1 cellular context compared by ENCODE assay signal in the genomic region with DNA sequence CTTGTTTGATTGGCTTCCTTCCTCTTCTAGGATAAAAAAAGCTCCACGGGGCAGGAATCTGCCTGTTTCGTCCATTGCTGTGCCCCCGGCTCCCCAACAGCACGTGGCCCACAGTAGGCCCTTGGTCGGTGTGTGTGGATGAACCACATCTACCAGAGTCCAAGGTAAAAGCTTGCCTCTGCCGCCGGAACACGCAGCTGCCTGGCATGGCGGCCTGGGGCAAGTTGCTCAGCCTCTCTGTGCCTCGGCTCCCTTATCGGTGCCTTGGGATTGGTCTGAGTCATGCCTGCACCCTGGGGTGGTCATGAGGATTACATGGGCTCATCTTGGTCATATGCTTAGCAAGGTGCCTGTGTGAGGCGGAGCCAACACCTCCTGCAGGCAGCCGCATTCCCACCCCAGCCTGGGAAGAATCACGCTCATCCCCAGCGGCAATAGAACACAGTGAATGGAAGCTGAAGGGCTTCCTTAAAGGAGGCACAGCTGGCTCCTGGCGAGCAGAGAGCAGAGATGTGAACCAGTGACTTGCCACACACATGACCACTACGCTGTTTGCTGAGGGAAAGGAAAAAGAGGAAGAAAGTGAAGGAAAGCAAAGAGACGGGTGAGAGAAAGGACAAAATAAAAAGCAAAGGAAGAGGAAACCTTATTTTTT.
A peak's percentile ranks its signal among the peaks of the same experiment; 100 is the strongest.
TF ChIP-seq lines count a peak whose summit lies in the region.

No MANE protein-coding gene starts in this region.

TF ChIP-seq in K562, 482 proteins besides CTCF, POLR2A, EP300 and RAD21 (continued from another document and continues in another):
- TF ChIP-seq ID3 (CRISPR knock-in tag; IDR thresholded peaks at IDR 0.05) = no peak
- peak; percentile 72 for TF ChIP-seq ID3 (tag; IDR thresholded peaks at IDR 0.05)
- TF ChIP-seq, protein P1, sequence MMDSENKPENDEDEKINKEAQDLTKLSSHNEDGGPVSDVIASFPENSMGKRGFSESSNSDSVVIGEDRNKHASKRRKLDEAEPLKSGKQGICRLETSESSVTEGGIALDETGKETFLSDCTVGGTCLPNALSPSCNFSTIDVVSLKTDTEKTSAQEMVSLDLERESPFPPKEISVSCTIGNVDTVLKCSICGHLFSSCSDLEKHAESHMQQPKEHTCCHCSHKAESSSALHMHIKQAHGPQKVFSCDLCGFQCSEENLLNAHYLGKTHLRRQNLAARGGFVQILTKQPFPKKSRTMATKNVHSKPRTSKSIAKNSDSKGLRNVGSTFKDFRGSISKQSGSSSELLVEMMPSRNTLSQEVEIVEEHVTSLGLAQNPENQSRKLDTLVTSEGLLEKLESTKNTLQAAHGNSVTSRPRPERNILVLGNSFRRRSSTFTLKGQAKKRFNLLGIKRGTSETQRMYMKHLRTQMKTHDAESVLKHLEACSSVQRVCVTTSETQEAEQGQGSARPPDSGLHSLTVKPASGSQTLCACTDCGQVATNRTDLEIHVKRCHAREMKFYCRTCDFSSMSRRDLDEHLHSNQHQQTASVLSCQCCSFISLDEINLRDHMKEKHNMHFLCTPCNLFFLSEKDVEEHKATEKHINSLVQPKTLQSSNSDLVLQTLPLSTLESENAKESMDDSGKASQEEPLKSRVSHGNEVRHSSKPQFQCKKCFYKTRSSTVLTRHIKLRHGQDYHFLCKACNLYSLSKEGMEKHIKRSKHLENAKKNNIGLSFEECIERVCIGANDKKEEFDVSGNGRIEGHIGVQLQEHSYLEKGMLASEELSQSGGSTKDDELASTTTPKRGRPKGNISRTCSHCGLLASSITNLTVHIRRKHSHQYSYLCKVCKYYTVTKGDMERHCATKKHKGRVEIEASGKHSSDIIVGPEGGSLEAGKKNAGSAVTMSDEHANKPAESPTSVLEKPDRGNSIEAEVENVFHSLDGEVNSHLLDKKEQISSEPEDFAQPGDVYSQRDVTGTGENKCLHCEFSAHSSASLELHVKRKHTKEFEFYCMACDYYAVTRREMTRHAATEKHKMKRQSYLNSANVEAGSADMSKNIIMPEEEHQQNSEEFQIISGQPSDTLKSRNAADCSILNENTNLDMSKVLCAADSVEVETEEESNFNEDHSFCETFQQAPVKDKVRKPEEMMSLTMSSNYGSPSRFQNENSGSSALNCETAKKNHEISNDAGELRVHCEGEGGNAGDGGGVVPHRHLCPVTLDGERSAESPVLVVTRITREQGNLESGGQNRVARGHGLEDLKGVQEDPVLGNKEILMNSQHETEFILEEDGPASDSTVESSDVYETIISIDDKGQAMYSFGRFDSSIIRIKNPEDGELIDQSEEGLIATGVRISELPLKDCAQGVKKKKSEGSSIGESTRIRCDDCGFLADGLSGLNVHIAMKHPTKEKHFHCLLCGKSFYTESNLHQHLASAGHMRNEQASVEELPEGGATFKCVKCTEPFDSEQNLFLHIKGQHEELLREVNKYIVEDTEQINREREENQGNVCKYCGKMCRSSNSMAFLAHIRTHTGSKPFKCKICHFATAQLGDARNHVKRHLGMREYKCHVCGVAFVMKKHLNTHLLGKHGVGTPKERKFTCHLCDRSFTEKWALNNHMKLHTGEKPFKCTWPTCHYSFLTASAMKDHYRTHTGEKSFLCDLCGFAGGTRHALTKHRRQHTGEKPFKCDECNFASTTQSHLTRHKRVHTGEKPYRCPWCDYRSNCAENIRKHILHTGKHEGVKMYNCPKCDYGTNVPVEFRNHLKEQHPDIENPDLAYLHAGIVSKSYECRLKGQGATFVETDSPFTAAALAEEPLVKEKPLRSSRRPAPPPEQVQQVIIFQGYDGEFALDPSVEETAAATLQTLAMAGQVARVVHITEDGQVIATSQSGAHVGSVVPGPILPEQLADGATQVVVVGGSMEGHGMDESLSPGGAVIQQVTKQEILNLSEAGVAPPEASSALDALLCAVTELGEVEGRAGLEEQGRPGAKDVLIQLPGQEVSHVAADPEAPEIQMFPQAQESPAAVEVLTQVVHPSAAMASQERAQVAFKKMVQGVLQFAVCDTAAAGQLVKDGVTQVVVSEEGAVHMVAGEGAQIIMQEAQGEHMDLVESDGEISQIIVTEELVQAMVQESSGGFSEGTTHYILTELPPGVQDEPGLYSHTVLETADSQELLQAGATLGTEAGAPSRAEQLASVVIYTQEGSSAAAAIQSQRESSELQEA (IDR thresholded peaks at IDR 0.05; ENCODE audit: low read depth) = peak; percentile 83
- TF ChIP-seq, protein P2, sequence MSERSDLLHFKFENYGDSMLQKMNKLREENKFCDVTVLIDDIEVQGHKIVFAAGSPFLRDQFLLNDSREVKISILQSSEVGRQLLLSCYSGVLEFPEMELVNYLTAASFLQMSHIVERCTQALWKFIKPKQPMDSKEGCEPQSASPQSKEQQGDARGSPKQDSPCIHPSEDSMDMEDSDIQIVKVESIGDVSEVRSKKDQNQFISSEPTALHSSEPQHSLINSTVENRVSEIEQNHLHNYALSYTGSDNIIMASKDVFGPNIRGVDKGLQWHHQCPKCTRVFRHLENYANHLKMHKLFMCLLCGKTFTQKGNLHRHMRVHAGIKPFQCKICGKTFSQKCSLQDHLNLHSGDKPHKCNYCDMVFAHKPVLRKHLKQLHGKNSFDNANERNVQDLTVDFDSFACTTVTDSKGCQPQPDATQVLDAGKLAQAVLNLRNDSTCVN (CRISPR knock-in tag; IDR thresholded peaks at IDR 0.05) = no peak
- no peak for TF ChIP-seq NCOA2 (IDR thresholded peaks at IDR 0.05; ENCODE audit: partially characterized antibody in 2 of 2)
- TF ChIP-seq GABPA (tag; conservative IDR thresholded peaks at IDR 0.05; ENCODE audit: low read depth) = 0 out of 2 replicates have a peak, but pooled peaks have one; percentile 12
- peak; percentile 52 for TF ChIP-seq TCF3 (CRISPR knock-in tag; IDR thresholded peaks at IDR 0.05)
- TF ChIP-seq ZNF408 (CRISPR knock-in tag; IDR thresholded peaks at IDR 0.05; ENCODE audit: low read depth) = no peak
- TF ChIP-seq, protein P3, sequence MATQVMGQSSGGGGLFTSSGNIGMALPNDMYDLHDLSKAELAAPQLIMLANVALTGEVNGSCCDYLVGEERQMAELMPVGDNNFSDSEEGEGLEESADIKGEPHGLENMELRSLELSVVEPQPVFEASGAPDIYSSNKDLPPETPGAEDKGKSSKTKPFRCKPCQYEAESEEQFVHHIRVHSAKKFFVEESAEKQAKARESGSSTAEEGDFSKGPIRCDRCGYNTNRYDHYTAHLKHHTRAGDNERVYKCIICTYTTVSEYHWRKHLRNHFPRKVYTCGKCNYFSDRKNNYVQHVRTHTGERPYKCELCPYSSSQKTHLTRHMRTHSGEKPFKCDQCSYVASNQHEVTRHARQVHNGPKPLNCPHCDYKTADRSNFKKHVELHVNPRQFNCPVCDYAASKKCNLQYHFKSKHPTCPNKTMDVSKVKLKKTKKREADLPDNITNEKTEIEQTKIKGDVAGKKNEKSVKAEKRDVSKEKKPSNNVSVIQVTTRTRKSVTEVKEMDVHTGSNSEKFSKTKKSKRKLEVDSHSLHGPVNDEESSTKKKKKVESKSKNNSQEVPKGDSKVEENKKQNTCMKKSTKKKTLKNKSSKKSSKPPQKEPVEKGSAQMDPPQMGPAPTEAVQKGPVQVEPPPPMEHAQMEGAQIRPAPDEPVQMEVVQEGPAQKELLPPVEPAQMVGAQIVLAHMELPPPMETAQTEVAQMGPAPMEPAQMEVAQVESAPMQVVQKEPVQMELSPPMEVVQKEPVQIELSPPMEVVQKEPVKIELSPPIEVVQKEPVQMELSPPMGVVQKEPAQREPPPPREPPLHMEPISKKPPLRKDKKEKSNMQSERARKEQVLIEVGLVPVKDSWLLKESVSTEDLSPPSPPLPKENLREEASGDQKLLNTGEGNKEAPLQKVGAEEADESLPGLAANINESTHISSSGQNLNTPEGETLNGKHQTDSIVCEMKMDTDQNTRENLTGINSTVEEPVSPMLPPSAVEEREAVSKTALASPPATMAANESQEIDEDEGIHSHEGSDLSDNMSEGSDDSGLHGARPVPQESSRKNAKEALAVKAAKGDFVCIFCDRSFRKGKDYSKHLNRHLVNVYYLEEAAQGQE (CRISPR knock-in tag; IDR thresholded peaks at IDR 0.05; ENCODE audit: low read depth) = no peak
- TF ChIP-seq, protein P4, sequence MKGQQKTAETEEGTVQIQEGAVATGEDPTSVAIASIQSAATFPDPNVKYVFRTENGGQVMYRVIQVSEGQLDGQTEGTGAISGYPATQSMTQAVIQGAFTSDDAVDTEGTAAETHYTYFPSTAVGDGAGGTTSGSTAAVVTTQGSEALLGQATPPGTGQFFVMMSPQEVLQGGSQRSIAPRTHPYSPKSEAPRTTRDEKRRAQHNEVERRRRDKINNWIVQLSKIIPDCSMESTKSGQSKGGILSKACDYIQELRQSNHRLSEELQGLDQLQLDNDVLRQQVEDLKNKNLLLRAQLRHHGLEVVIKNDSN (CRISPR knock-in tag; IDR thresholded peaks at IDR 0.05) = peak; percentile 65
- no peak for TF ChIP-seq THRA (IDR thresholded peaks at IDR 0.05)
- TF ChIP-seq PHB (CRISPR knock-in tag; IDR thresholded peaks at IDR 0.05) = no peak
- no peak for TF ChIP-seq TEAD4 (IDR thresholded peaks at IDR 0.05; ENCODE audit: low read length)
- no peak for TF ChIP-seq TEAD4 (CRISPR knock-in tag; IDR thresholded peaks at IDR 0.05; ENCODE audit: borderline replicate concordance)
- TF ChIP-seq, protein P5, sequence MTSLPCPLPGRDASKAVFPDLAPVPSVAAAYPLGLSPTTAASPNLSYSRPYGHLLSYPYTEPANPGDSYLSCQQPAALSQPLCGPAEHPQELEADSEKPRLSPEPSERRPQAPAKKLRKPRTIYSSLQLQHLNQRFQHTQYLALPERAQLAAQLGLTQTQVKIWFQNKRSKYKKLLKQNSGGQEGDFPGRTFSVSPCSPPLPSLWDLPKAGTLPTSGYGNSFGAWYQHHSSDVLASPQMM (CRISPR knock-in tag; IDR thresholded peaks at IDR 0.05) = no peak
- TF ChIP-seq ZNF212 (CRISPR knock-in tag; IDR thresholded peaks at IDR 0.05) = no peak
- no peak for TF ChIP-seq ZNF165 (CRISPR knock-in tag; IDR thresholded peaks at IDR 0.05; ENCODE audit: borderline replicate concordance)
- TF ChIP-seq HNRNPL (IDR thresholded peaks at IDR 0.05; ENCODE audit: low read depth, low read length) = no peak
- no peak for TF ChIP-seq MYBL2 (IDR thresholded peaks at IDR 0.05; ENCODE audit: low read depth)
- no peak for TF ChIP-seq MYBL2 (CRISPR knock-in tag; IDR thresholded peaks at IDR 0.05; ENCODE audit: borderline replicate concordance)
- TF ChIP-seq DACH1 (IDR thresholded peaks at IDR 0.05; ENCODE audit: partially characterized antibody) = peak; percentile 4
- TF ChIP-seq TCF7 (IDR thresholded peaks at IDR 0.05; ENCODE audit: borderline replicate concordance) = no peak
- no peak for TF ChIP-seq ZNF551 (CRISPR knock-in tag; IDR thresholded peaks at IDR 0.05)
- TF ChIP-seq, protein P6, sequence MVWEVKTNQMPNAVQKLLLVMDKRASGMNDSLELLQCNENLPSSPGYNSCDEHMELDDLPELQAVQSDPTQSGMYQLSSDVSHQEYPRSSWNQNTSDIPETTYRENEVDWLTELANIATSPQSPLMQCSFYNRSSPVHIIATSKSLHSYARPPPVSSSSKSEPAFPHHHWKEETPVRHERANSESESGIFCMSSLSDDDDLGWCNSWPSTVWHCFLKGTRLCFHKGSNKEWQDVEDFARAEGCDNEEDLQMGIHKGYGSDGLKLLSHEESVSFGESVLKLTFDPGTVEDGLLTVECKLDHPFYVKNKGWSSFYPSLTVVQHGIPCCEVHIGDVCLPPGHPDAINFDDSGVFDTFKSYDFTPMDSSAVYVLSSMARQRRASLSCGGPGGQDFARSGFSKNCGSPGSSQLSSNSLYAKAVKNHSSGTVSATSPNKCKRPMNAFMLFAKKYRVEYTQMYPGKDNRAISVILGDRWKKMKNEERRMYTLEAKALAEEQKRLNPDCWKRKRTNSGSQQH (CRISPR knock-in tag; IDR thresholded peaks at IDR 0.05) = 0 out of 2 replicates have a peak, but pooled peaks have one; percentile 37
- TF ChIP-seq ZNF511 (CRISPR knock-in tag; IDR thresholded peaks at IDR 0.05) = 0 out of 2 replicates have a peak, but pooled peaks have one; percentile 24
- no peak for TF ChIP-seq PTBP1 (IDR thresholded peaks at IDR 0.05; ENCODE audit: low read depth, low read length)
- no peak for TF ChIP-seq SAP30 (IDR thresholded peaks at IDR 0.05; ENCODE audit: borderline replicate concordance, insufficient read depth, low read depth, low read length, poor library complexity, severe bottlenecking)
- no peak for TF ChIP-seq GATAD2B (IDR thresholded peaks at IDR 0.05; ENCODE audit: borderline replicate concordance)
- TF ChIP-seq ZNF583 (CRISPR knock-in tag; IDR thresholded peaks at IDR 0.05) = no peak
- no peak for TF ChIP-seq FOXA3 (CRISPR knock-in tag; conservative IDR thresholded peaks at IDR 0.05 in 1 of 2, IDR thresholded peaks at IDR 0.05 in 1 of 2)
- TF ChIP-seq GABPB2 (CRISPR knock-in tag; conservative IDR thresholded peaks at IDR 0.05) = no peak
- TF ChIP-seq TARDBP (IDR thresholded peaks at IDR 0.05) = no peak
- no peak for TF ChIP-seq CSDE1 (IDR thresholded peaks at IDR 0.05)
- peak; percentile 80; the same call in 1 of the 2 replicates for TF ChIP-seq MTA3 (IDR thresholded peaks at IDR 0.05; ENCODE audit: borderline replicate concordance)
- peak; percentile 63; the same call in 1 of the 2 replicates for TF ChIP-seq CTBP1 (IDR thresholded peaks at IDR 0.05; ENCODE audit: borderline replicate concordance)
- TF ChIP-seq ZNF707 (CRISPR knock-in tag; conservative IDR thresholded peaks at IDR 0.05) = no peak
- no peak for TF ChIP-seq PREB (CRISPR knock-in tag; IDR thresholded peaks at IDR 0.05)
- TF ChIP-seq SMARCA5 (IDR thresholded peaks at IDR 0.05) = no peak
- no peak for TF ChIP-seq BACH1 (tag; IDR thresholded peaks at IDR 0.05)
